Comparison of ENCODE assay signal across 1 cellular context in genomic region chr3:12773030-12773723, GRCh38.
TF ChIP-seq lines count a peak whose summit lies in the region.

No MANE protein-coding gene starts in this region.

TF ChIP-seq in K562, 482 proteins besides CTCF, POLR2A, EP300 and RAD21:
- TF ChIP-seq ZNF512 (tag; IDR thresholded peaks at IDR 0.05) (peak; percentile 70), ZBTB26 (CRISPR knock-in tag; IDR thresholded peaks at IDR 0.05) (peak; percentile 68; the same call in 1 of the 2 replicates), ELF1 (tag; IDR thresholded peaks at IDR 0.05) (0 out of 2 replicates have a peak, but pooled peaks have one; percentile 20), CXXC5 (CRISPR knock-in tag; IDR thresholded peaks at IDR 0.05) (no peak)
